Comparison of ENCODE assay signal across 12 cellular contexts in the genomic region with DNA sequence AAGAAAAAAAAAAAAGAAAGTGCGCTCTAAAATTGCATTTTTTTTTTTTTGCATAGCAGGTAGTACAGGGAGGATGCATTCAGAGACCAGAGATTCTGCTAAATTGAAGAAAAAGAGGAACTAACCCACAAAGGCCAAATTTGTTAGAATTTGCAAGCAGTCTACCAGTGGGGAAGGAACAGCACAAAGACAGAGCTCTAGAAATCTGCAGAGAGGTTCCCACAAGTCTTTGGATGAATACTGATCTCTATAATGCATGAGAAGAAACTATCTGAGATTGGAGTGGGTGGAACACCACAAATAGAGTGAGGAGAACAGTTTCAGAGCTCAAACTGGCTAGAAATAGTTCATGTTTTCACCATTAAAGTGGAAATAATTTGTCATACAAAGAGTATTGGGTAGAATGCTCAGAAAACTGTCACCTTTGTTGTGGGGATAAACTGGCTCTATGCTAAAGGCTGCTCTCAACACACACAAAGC.
A peak's percentile ranks its signal among the peaks of the same experiment; 100 is the strongest.
DNase-seq lines count a peak whose midpoint lies in the region; ATAC-seq and TF ChIP-seq lines count a peak whose summit lies in the region.
"Had no signal": no experiment of that assay in that cellular context is flagged by ENCODE, and none has a peak within 500 bp of the region (broad histone marks: within the 10 kb centered on the region; RNA-seq: fewer than 3 reads in every experiment).

No MANE protein-coding gene starts in this region.

- intact Hi-C loops in activated CD8-positive, alpha-beta T cell treated with anti-CD3 and anti-CD28 coated beads for 36 hours (cut with micrococcal nuclease): loop anchor here (5.0 kb wide), 1 partner anchor 40 kb away; no protein-coding TSS in a partner anchor

- peak; percentile 92 for ATAC-seq in GM18505 (IDR thresholded peaks at IDR 0.05; ENCODE audit: unreplicated experiment)
- ATAC-seq in HG03139 (IDR thresholded peaks at IDR 0.05; ENCODE audit: unreplicated experiment): peak; percentile 74
- ATAC-seq in activated CD8-positive, alpha-beta T cell treated with anti-CD3 and anti-CD28 coated beads for 36 hours: peak; percentile 93
- ATAC-seq: natural killer cell had no signal

- DNase-seq in GM20000 (ENCODE audit: low spot score) (peak; percentile 55), medulla oblongata (ENCODE audit: extremely low spot score) (no peak), NCI-H82 (lab: John Stamatoyannopoulos, UW) (no peak), DMS114 treated with DMSO at 0.1 percent for 48 hours (lab: John Stamatoyannopoulos, UW; ENCODE audit: unreplicated experiment) (no peak), kidney glomerular epithelial cell (lab: John Stamatoyannopoulos, UW) (no peak)
- no peak for DNase-seq in activated CD8-positive, alpha-beta T cell treated with anti-CD3 and anti-CD28 coated beads for 36 hours
- DNase-seq: DND-41, glutamatergic neuron, IMR-90, natural killer cell had no signal

- H3K27me3 Mint-ChIP-seq in activated CD8-positive, alpha-beta T cell treated with anti-CD3 and anti-CD28 coated beads for 36 hours: no peaks in the 10 kb centered on the region

- H3K36me3 Mint-ChIP-seq in activated CD8-positive, alpha-beta T cell treated with anti-CD3 and anti-CD28 coated beads for 36 hours (ENCODE audit: low read depth): peaks cover 12% of the 10 kb centered on the region
- H3K36me3 Mint-ChIP-seq: natural killer cell had no signal

- TF ChIP-seq POLR2A in GM18505 (IDR thresholded peaks at IDR 0.05; ENCODE audit: borderline replicate concordance, extremely low read depth, insufficient read depth, insufficient read length): no peak

- peak overlapping the region; percentile 2 for H3K4me3 Mint-ChIP-seq in activated CD8-positive, alpha-beta T cell treated with anti-CD3 and anti-CD28 coated beads for 36 hours
- H3K4me3 Mint-ChIP-seq: natural killer cell had no signal

- TF ChIP-seq CTCF in GM20000 (IDR thresholded peaks at IDR 0.05; ENCODE audit: extremely low read depth, missing control alignments): no peak
- TF ChIP-seq CTCF in activated CD8-positive, alpha-beta T cell treated with anti-CD3 and anti-CD28 coated beads for 36 hours (IDR thresholded peaks at IDR 0.05): no peak

- H3K4me1 Mint-ChIP-seq in activated CD8-positive, alpha-beta T cell treated with anti-CD3 and anti-CD28 coated beads for 36 hours (ENCODE audit: low read depth): peaks cover 34% of the 10 kb centered on the region

- peak overlapping the region; percentile 92 for H3K27ac Mint-ChIP-seq in activated CD8-positive, alpha-beta T cell treated with anti-CD3 and anti-CD28 coated beads for 36 hours
- H3K27ac Mint-ChIP-seq: natural killer cell had no signal

- CTCF ChIA-PET in activated CD8-positive, alpha-beta T cell treated with anti-CD3 and anti-CD28 coated beads for 36 hours (lab: Charles Lee): interaction anchor here (1.1 to 1.3 kb wide), 4 partner anchors 10 to 96 kb away, joined by 3 to 8 read pairs (median 4); no protein-coding TSS in a partner anchor

- POLR2A ChIA-PET in activated CD8-positive, alpha-beta T cell treated with anti-CD3 and anti-CD28 coated beads for 36 hours (lab: Charles Lee): interaction anchor here (0.9 to 1.5 kb wide), 2 partner anchors 9 to 27 kb away, joined by 3 read pairs; no protein-coding TSS in a partner anchor

- H3K9me3 Mint-ChIP-seq in activated CD8-positive, alpha-beta T cell treated with anti-CD3 and anti-CD28 coated beads for 36 hours: no peaks in the 10 kb centered on the region
- H3K9me3 Mint-ChIP-seq: natural killer cell had no signal
